ENCODE assay signal across 35 cellular contexts in genomic region chr15:94963953-94964352, GRCh38.
"Had no signal": no experiment of that assay in that cellular context is flagged by ENCODE, and none has a peak within 500 bp of the region (broad histone marks: within the 10 kb centered on the region; RNA-seq: fewer than 3 reads in every experiment).

No MANE protein-coding gene starts in this region.

- DNase-seq: Karpas-422, Kasumi-1, MG63, MM.1S, MV-4-11, NCI-H1048, NCI-H1092, NCI-H1092 treated with DMSO at 0.1 percent for 48 hours, NCI-H1105, NCI-H1105 treated with DMSO at 0.1 percent for 48 hours, NCI-H1417, NCI-H1417 treated with DMSO at 0.1 percent for 48 hours, NCI-H1436, NCI-H1436 treated with DMSO at 0.1 percent for 48 hours, NCI-H146, NCI-H1694, NCI-H1694 treated with DMSO at 0.1 percent for 48 hours, NCI-H187, NCI-H187 treated with DMSO at 0.1 percent for 48 hours, NCI-H1930, NCI-H2029, NCI-H2029 treated with DMSO at 0.1 percent for 48 hours, NCI-H2081, NCI-H2081 treated with DMSO at 0.1 percent for 48 hours, NCI-H2107, NCI-H2171, NCI-H2171 treated with DMSO at 0.1 percent for 48 hours, NCI-H2227 treated with DMSO at 0.1 percent for 48 hours, NCI-H226, NCI-H345, NCI-H446, NCI-H446 treated with DMSO at 0.1 percent for 48 hours, NCI-H510A, NCI-H510A treated with DMSO at 0.1 percent for 48 hours had no signal

- H3K4me2 ChIP-seq: KMS-11 had no signal

- H3K9ac ChIP-seq: KMS-11 had no signal

- H3K4me3 ChIP-seq: MG63 had no signal

- H3K36me3 ChIP-seq: MG63 had no signal

- H3K27ac ChIP-seq: KMS-11 had no signal

- H3K27me3 ChIP-seq: MG63 had no signal
